In the genomic region with DNA sequence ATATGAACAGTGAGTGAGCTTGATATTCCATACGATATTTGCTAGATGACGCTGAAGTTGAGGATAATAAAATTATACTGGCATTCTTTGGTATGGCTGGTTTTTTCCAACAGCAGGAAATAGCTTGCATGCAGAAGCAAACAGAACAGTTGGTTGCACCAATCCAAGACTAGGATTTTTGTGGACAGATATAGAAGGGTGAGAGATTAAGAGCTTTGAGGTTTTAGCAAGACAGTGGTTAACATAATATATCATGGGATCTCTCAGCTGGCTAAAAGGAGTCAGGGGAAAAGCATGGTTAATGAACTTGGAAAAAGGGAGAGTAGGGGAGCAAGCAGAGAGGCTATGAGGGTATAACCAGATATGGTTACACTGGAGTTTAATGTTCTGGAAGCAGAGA, we compare ENCODE assay signal across 9 cellular contexts.
"Had no signal": no experiment of that assay in that cellular context is flagged by ENCODE, and none has a peak within 500 bp of the region (broad histone marks: within the 10 kb centered on the region; RNA-seq: fewer than 3 reads in every experiment).

No MANE protein-coding gene starts in this region.

- ATAC-seq: HCT116, HepG2 had no signal

- DNase-seq: GM23248, GOT3, H7, HFFc6, KBM-7 had no signal

- H3K4me3 Mint-ChIP-seq: HFFc6, IgD-negative memory B cell had no signal

- H3K27ac ChIP-seq: GM23248 had no signal

- H3K4me3 ChIP-seq: GM23248, HAP-1 had no signal

- H3K36me3 ChIP-seq: HAP-1 had no signal

- H2AFZ ChIP-seq: GM23248 had no signal

- H3K9me3 ChIP-seq: HAP-1 had no signal

- H3K9me3 Mint-ChIP-seq: HFFc6 had no signal

- H3K27ac Mint-ChIP-seq: HFFc6, IgD-negative memory B cell had no signal

- H3K4me1 Mint-ChIP-seq: IgD-negative memory B cell had no signal

- H3K9ac ChIP-seq: GM23248 had no signal

- H3K4me1 ChIP-seq: HAP-1 had no signal
